Comparison of ENCODE assay signal across 4 cellular contexts in the genomic region with DNA sequence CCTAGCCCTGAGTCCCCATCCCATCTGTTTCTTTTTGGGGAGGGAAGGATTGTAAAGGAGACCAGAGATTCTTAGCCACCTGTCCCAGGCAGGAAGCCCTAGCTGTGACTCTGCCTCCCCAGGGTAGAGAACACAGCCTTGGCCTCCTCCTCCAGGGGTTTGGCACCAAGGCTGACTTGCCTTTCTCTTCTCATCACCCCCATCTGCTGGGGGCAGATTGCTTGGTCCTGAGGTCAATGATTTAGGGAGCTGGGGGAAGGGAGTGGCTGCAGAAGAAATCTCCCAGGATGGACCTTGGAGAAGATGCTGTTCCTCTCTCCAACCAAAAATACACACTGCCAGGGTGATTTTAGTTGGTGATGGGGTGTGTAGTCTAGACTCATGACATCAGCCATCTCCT.
TF ChIP-seq lines count a peak whose summit lies in the region.

No MANE protein-coding gene starts in this region.

TF ChIP-seq in SK-N-SH, 30 proteins besides CTCF, POLR2A, EP300 and RAD21:
- no peak for TF ChIP-seq ELF1 (IDR thresholded peaks at IDR 0.05)
- TF ChIP-seq FOXM1 (IDR thresholded peaks at IDR 0.05; ENCODE audit: low read depth), result no peak

TF ChIP-seq in SK-N-SH treated with all-trans-retinoic acid at 6 μM for 48 hours, 23 proteins besides CTCF, POLR2A, EP300 and RAD21 (continues in another document):
- TF ChIP-seq POU6F1 (CRISPR knock-in tag; IDR thresholded peaks at IDR 0.05; ENCODE audit: borderline replicate concordance, low read depth) (no peak), TOX (CRISPR knock-in tag; IDR thresholded peaks at IDR 0.05; ENCODE audit: borderline replicate concordance) (no peak), ZFP3 (CRISPR knock-in tag; IDR thresholded peaks at IDR 0.05) (no peak), ZNF8 (CRISPR knock-in tag; IDR thresholded peaks at IDR 0.05) (no peak), SNAI2 (CRISPR knock-in tag; IDR thresholded peaks at IDR 0.05) (no peak), ZC3H10 (CRISPR knock-in tag; IDR thresholded peaks at IDR 0.05) (no peak), RARB (CRISPR knock-in tag; IDR thresholded peaks at IDR 0.05) (no peak)
- TF ChIP-seq, protein P1, sequence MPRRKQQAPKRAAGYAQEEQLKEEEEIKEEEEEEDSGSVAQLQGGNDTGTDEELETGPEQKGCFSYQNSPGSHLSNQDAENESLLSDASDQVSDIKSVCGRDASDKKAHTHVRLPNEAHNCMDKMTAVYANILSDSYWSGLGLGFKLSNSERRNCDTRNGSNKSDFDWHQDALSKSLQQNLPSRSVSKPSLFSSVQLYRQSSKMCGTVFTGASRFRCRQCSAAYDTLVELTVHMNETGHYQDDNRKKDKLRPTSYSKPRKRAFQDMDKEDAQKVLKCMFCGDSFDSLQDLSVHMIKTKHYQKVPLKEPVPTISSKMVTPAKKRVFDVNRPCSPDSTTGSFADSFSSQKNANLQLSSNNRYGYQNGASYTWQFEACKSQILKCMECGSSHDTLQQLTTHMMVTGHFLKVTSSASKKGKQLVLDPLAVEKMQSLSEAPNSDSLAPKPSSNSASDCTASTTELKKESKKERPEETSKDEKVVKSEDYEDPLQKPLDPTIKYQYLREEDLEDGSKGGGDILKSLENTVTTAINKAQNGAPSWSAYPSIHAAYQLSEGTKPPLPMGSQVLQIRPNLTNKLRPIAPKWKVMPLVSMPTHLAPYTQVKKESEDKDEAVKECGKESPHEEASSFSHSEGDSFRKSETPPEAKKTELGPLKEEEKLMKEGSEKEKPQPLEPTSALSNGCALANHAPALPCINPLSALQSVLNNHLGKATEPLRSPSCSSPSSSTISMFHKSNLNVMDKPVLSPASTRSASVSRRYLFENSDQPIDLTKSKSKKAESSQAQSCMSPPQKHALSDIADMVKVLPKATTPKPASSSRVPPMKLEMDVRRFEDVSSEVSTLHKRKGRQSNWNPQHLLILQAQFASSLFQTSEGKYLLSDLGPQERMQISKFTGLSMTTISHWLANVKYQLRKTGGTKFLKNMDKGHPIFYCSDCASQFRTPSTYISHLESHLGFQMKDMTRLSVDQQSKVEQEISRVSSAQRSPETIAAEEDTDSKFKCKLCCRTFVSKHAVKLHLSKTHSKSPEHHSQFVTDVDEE (CRISPR knock-in tag; IDR thresholded peaks at IDR 0.05), result no peak
- TF ChIP-seq, protein P2, sequence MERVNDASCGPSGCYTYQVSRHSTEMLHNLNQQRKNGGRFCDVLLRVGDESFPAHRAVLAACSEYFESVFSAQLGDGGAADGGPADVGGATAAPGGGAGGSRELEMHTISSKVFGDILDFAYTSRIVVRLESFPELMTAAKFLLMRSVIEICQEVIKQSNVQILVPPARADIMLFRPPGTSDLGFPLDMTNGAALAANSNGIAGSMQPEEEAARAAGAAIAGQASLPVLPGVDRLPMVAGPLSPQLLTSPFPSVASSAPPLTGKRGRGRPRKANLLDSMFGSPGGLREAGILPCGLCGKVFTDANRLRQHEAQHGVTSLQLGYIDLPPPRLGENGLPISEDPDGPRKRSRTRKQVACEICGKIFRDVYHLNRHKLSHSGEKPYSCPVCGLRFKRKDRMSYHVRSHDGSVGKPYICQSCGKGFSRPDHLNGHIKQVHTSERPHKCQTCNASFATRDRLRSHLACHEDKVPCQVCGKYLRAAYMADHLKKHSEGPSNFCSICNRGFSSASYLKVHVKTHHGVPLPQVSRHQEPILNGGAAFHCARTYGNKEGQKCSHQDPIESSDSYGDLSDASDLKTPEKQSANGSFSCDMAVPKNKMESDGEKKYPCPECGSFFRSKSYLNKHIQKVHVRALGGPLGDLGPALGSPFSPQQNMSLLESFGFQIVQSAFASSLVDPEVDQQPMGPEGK (CRISPR knock-in tag; IDR thresholded peaks at IDR 0.05; ENCODE audit: borderline replicate concordance), result no peak

TF ChIP-seq in HEK293, 187 proteins besides CTCF, POLR2A, EP300 and RAD21:
- TF ChIP-seq GLIS1 (tag by site-specific recombination; IDR thresholded peaks at IDR 0.05) (peak; percentile 49; the same call in 1 of the 2 replicates), ZNF707 (tag by site-specific recombination; IDR thresholded peaks at IDR 0.05) (no peak)
- TF ChIP-seq, protein P3, sequence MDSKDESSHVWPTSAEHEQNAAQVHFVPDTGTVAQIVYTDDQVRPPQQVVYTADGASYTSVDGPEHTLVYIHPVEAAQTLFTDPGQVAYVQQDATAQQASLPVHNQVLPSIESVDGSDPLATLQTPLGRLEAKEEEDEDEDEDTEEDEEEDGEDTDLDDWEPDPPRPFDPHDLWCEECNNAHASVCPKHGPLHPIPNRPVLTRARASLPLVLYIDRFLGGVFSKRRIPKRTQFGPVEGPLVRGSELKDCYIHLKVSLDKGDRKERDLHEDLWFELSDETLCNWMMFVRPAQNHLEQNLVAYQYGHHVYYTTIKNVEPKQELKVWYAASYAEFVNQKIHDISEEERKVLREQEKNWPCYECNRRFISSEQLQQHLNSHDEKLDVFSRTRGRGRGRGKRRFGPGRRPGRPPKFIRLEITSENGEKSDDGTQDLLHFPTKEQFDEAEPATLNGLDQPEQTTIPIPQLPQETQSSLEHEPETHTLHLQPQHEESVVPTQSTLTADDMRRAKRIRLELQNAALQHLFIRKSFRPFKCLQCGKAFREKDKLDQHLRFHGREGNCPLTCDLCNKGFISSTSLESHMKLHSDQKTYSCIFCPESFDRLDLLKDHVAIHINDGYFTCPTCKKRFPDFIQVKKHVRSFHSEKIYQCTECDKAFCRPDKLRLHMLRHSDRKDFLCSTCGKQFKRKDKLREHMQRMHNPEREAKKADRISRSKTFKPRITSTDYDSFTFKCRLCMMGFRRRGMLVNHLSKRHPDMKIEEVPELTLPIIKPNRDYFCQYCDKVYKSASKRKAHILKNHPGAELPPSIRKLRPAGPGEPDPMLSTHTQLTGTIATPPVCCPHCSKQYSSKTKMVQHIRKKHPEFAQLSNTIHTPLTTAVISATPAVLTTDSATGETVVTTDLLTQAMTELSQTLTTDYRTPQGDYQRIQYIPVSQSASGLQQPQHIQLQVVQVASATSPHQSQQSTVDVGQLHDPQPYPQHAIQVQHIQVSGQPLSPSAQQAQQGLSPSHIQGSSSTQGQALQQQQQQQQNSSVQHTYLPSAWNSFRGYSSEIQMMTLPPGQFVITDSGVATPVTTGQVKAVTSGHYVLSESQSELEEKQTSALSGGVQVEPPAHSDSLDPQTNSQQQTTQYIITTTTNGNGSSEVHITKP (tag by site-specific recombination; IDR thresholded peaks at IDR 0.05), result peak; percentile 53

TF ChIP-seq in H1, 55 proteins besides CTCF, POLR2A, EP300 and RAD21:
- no peak for TF ChIP-seq TCF12 (IDR thresholded peaks at IDR 0.05; ENCODE audit: low read depth, low read length)
- TF ChIP-seq EZH2 (IDR thresholded peaks at IDR 0.05; ENCODE audit: low read depth, low read length, severe bottlenecking), result peak; percentile 11
